In genomic region chr22:16696900-16697299, GRCh38 we compare ENCODE assay signal across 5 cellular contexts.
DNase-seq lines count a peak whose midpoint lies in the region; ATAC-seq, FAIRE-seq and TF ChIP-seq lines count a peak whose summit lies in the region.
"Not testable (repeated sequence)": the region's sequence is repeated elsewhere in the genome, so short reads cannot be mapped to it uniquely, and the experiment has no call there.

No MANE protein-coding gene starts in this region.

- not testable (repeated sequence) for H3K27ac Mint-ChIP-seq in chondrocyte (ENCODE audit: unreplicated experiment); stimulated activated naive CD8-positive, alpha-beta T cell treated with anti-CD3 and anti-CD28 coated beads, Interleukin-15, amount 100 ng/mL, for 72 hours

- H3K27me3 ChIP-seq in upper lobe of right lung = not testable (repeated sequence)

- intact Hi-C loops in upper lobe of right lung (cut with DNase I) = not testable (repeated sequence)

- H3K4me1 ChIP-seq in upper lobe of right lung = not testable (repeated sequence)

- not testable (repeated sequence) for H3K27ac ChIP-seq in upper lobe of right lung

- peak; percentile 63 for FAIRE-seq in HTR-8/SVneo (lab: Jason Lieb, UNC)

- not testable (repeated sequence) for H3K4me3 ChIP-seq in upper lobe of right lung

- not testable (repeated sequence) for H3K4me1 Mint-ChIP-seq in chondrocyte (ENCODE audit: low read depth); stimulated activated naive CD8-positive, alpha-beta T cell treated with anti-CD3 and anti-CD28 coated beads, Interleukin-15, amount 100 ng/mL, for 72 hours

- not testable (repeated sequence) for H3K27me3 Mint-ChIP-seq in chondrocyte (ENCODE audit: low read depth); stimulated activated naive CD8-positive, alpha-beta T cell treated with anti-CD3 and anti-CD28 coated beads, Interleukin-15, amount 100 ng/mL, for 72 hours

- not testable (repeated sequence) for H3K9me3 ChIP-seq in upper lobe of right lung

- peak; percentile 9 for ATAC-seq in stimulated activated naive CD8-positive, alpha-beta T cell treated with anti-CD3 and anti-CD28 coated beads, Interleukin-15, Interleukin-2, amounts not matched to agents 100 U/mL and 50 U/mL, for 24 hours
- peak; percentile 20 for ATAC-seq in stimulated activated naive CD8-positive, alpha-beta T cell treated with anti-CD3 and anti-CD28 coated beads, Interleukin-15, amount 100 ng/mL, for 72 hours
- peak; percentile 6 for ATAC-seq in upper lobe of right lung

- not testable (repeated sequence) for TF ChIP-seq CTCF in chondrocyte (IDR thresholded peaks at IDR 0.05); upper lobe of right lung (IDR thresholded peaks at IDR 0.05)

- H3K4me3 Mint-ChIP-seq in chondrocyte (ENCODE audit: unreplicated experiment); stimulated activated naive CD8-positive, alpha-beta T cell treated with anti-CD3 and anti-CD28 coated beads, Interleukin-15, amount 100 ng/mL, for 72 hours: not testable (repeated sequence)

- H3K9me3 Mint-ChIP-seq in chondrocyte (ENCODE audit: low read depth) = peaks cover 67% of the 10 kb centered on the region
- not testable (repeated sequence) for H3K9me3 Mint-ChIP-seq in stimulated activated naive CD8-positive, alpha-beta T cell treated with anti-CD3 and anti-CD28 coated beads, Interleukin-15, amount 100 ng/mL, for 72 hours

- not testable (repeated sequence) for H3K36me3 Mint-ChIP-seq in chondrocyte (ENCODE audit: low read depth)

- DNase-seq in HTR-8/SVneo (ENCODE audit: insufficient read length, low spot score); stimulated activated naive CD8-positive, alpha-beta T cell treated with anti-CD3 and anti-CD28 coated beads, Interleukin-15, Interleukin-2, amounts not matched to agents 100 U/mL and 50 U/mL, for 24 hours; stimulated activated naive CD8-positive, alpha-beta T cell treated with anti-CD3 and anti-CD28 coated beads, Interleukin-15, amount 100 ng/mL, for 72 hours; upper lobe of right lung: not testable (repeated sequence)
- DNase-seq in chondrocyte (ENCODE audit: low spot score) = peak; percentile 65

- H3K36me3 ChIP-seq in upper lobe of right lung = not testable (repeated sequence)
